ENCODE assay signal across 20 cellular contexts in genomic region chr3:134228035-134228434, GRCh38. TPM values are rescaled to one million over a fixed set of nuclear protein-coding genes. Genes with fewer than 3 reads are reported as not detected.
DNase-seq lines count a peak whose midpoint lies in the region; TF ChIP-seq lines count a peak whose summit lies in the region.
"Had no signal": no experiment of that assay in that cellular context is flagged by ENCODE, and none has a peak within 500 bp of the region (broad histone marks: within the 10 kb centered on the region; RNA-seq: fewer than 3 reads in every experiment).

No MANE protein-coding gene starts in this region.

- H3T11ph ChIP-seq in H9 (ENCODE audit: low read length) = no peak overlapping the region

- no peaks in the 10 kb centered on the region for H3K27me3 Mint-ChIP-seq in H9 (ENCODE audit: low read depth)
- no peaks in the 10 kb centered on the region for H3K27me3 Mint-ChIP-seq in mesothelial cell of epicardium (ENCODE audit: low read depth)
- H3K27me3 Mint-ChIP-seq: CD8-positive, alpha-beta memory T cell had no signal

- H3K4me1 Mint-ChIP-seq in H9 (peaks cover 31 to 45% of the 10 kb centered on the region in 2 experiments), mesothelial cell of epicardium (peaks cover 33% of the 10 kb centered on the region)

- H3K4me3 ChIP-seq in SJSA1 (no peak overlapping the region), mammary epithelial cell (replicated peaks in 1 of 3; ENCODE audit: insufficient read depth in 1 of 3, low read depth in 2 of 3, low read length in 3 of 3) (no peak overlapping the region)
- H3K4me3 ChIP-seq: A549, SK-N-MC had no signal

- H4K91ac ChIP-seq in H9 (ENCODE audit: insufficient read length, low read depth, low read length) = no peak overlapping the region

- H4K5ac ChIP-seq in H9 (ENCODE audit: insufficient read length, low read depth, low read length) = no peak overlapping the region

- TF ChIP-seq CTCF in C4-2B (conservative IDR thresholded peaks at IDR 0.05) (no peak), H9 (conservative IDR thresholded peaks at IDR 0.05) (no peak), mesothelial cell of epicardium (IDR thresholded peaks at IDR 0.05; ENCODE audit: unreplicated experiment) (no peak), mammary epithelial cell (conservative IDR thresholded peaks at IDR 0.05 in 1 of 2, IDR thresholded peaks at IDR 0.05 in 1 of 2; ENCODE audit: extremely low read depth in 1 of 2, insufficient read depth in 1 of 2, low read depth in 1 of 2, low read length in 2 of 2) (no peak)

- CTCF ChIA-PET in mammary epithelial cell (lab: Charles Lee; ENCODE audit: low non-redundant PET) = no interaction called here

- H3K18ac ChIP-seq in H9 (ENCODE audit: insufficient read length, low read depth, low read length) = no peak overlapping the region

- H4K20me1 ChIP-seq in H9 (ENCODE audit: control insufficient read depth, insufficient read depth, insufficient read length) (no peaks in the 10 kb centered on the region), mammary epithelial cell (ENCODE audit: insufficient read depth, low read length) (peaks cover 2% of the 10 kb centered on the region)

- H3K9me3 ChIP-seq in H9 (ENCODE audit: control insufficient read depth, low read depth, low read length) = no peaks in the 10 kb centered on the region
- H3K9me3 ChIP-seq in SJSA1 (replicated peaks) = no peaks in the 10 kb centered on the region
- H3K9me3 ChIP-seq in mammary epithelial cell (replicated peaks; ENCODE audit: insufficient read depth, low read length) = no peaks in the 10 kb centered on the region

- intact Hi-C loops in mammary epithelial cell (cut with micrococcal nuclease) = no loop called here

- in situ Hi-C loops in mammary epithelial cell (cut with MboI; ENCODE audit: low sequenced_read_pairs in 2 of 2) = no loop called here

- H3K14ac ChIP-seq in H9 (ENCODE audit: insufficient read depth, low read length) = no peak overlapping the region

- H2AK5ac ChIP-seq in H9 (ENCODE audit: insufficient read length, low read length) = no peak overlapping the region

- H3K23me2 ChIP-seq in H9 (ENCODE audit: insufficient read length, low read depth, low read length, poor library complexity, severe bottlenecking) = no peaks in the 10 kb centered on the region

- no peak overlapping the region for H2BK15ac ChIP-seq in H9 (ENCODE audit: low read depth, low read length)

- H2AFZ ChIP-seq in H9 (ENCODE audit: low read length) (no peak overlapping the region), mammary epithelial cell (ENCODE audit: low read depth, low read length) (no peak overlapping the region)

- H3K36me3 Mint-ChIP-seq in H9 (ENCODE audit: insufficient read depth in 1 of 3, low read depth in 3 of 3) = no peaks in the 10 kb centered on the region; a peak in 2 of 7 replicates
- peaks cover 7% of the 10 kb centered on the region for H3K36me3 Mint-ChIP-seq in mesothelial cell of epicardium
- H3K36me3 Mint-ChIP-seq: CD8-positive, alpha-beta memory T cell had no signal

- no peak overlapping the region for H2BK20ac ChIP-seq in H9 (ENCODE audit: low read depth, low read length, poor library complexity, severe bottlenecking)

- H3K79me2 ChIP-seq in H9 (ENCODE audit: insufficient read depth, low read length) (peaks cover 29% of the 10 kb centered on the region; the same call in 1 of the 2 replicates), mammary epithelial cell (ENCODE audit: insufficient read depth, low read length) (peaks cover 96% of the 10 kb centered on the region)

- H3K4ac ChIP-seq in H9 (ENCODE audit: low read depth, low read length) = no peak overlapping the region

- no TSS peak for BruUV-seq in mammary epithelial cell (replicated peaks; lab: Mats Ljungman, UMichigan)

- no peak overlapping the region for H2BK120ac ChIP-seq in H9 (ENCODE audit: low read depth, low read length, poor library complexity, severe bottlenecking)

- H3K36me3 ChIP-seq in SJSA1 (no peaks in the 10 kb centered on the region), mammary epithelial cell (ENCODE audit: insufficient read depth, low read length) (no peaks in the 10 kb centered on the region)

- no CpG with 5 or more reads among the region's 6 CpGs for WGBS in H9 (ENCODE audit: extremely low coverage, insufficient read length, low lambda C conversion rate)
- WGBS in mammary epithelial cell (ENCODE audit: low coverage, missing lambda C conversion rate) = 78% methylated on average over 6 of the region's 6 CpGs

- H3K9me3 Mint-ChIP-seq in H9 (no peaks in the 10 kb centered on the region), mesothelial cell of epicardium (peaks cover 8% of the 10 kb centered on the region)
- H3K9me3 Mint-ChIP-seq: CD8-positive, alpha-beta memory T cell had no signal

- H2BK12ac ChIP-seq in H9 (ENCODE audit: insufficient read length, low read depth, low read length) = no peak overlapping the region

- H3K4me2 ChIP-seq in H9 (ENCODE audit: insufficient read depth, insufficient read length, low read length) (no peak overlapping the region), mammary epithelial cell (ENCODE audit: insufficient read depth, low read depth, low read length) (no peak overlapping the region)
- H3K4me2 ChIP-seq: A549 had no signal

- no peak overlapping the region for H3K23ac ChIP-seq in H9 (ENCODE audit: insufficient read length, low read depth, low read length)

- H3K27ac Mint-ChIP-seq in H9 (peak overlapping the region in 2 of 3 experiments; percentile 62 to 87; a peak in 2 of 7 replicates), mesothelial cell of epicardium (peak overlapping the region; percentile 10)

- H2BK5ac ChIP-seq in H9 (ENCODE audit: insufficient read length, low read length) = no peak overlapping the region

- H3K4me1 ChIP-seq in H9 (ENCODE audit: insufficient read depth, low read length) (no peaks in the 10 kb centered on the region; the same call in 1 of the 2 replicates), SJSA1 (replicated peaks) (peaks cover 26% of the 10 kb centered on the region), mammary epithelial cell (ENCODE audit: insufficient read depth, low read length) (peaks cover 29% of the 10 kb centered on the region)

- H4K8ac ChIP-seq in H9 (replicated peaks; ENCODE audit: insufficient read length, low read depth, low read length) = no peak overlapping the region

- DNase-seq in H9 (no peak), SJSA1 (ENCODE audit: low read depth in 1 of 2, low spot score in 2 of 2) (peak; percentile 56 to 72), mesothelial cell of epicardium (ENCODE audit: low spot score in 2 of 2, unreplicated experiment in 2 of 2) (no peak), NCI-H1048 (lab: John Stamatoyannopoulos, UW) (no peak), mammary epithelial cell (no peak)
- no peak for DNase-seq in activated CD8-positive, alpha-beta memory T cell treated with anti-CD3 and anti-CD28 coated beads, Interleukin-2, amount 50 U/mL, for 4 hours
- DNase-seq: C1 segment of cervical spinal cord; CD8-positive, alpha-beta memory T cell; DMS79 treated with DMSO at 0.1 percent for 48 hours; KBM-7; NCI-H1417; NCI-H1694; NCI-H2081; NCI-H2227 treated with DMSO at 0.1 percent for 48 hours; NCI-H526 treated with DMSO at 0.1 percent for 48 hours; SHP77 treated with DMSO at 0.1 percent for 48 hours had no signal

- dilution Hi-C loops in mammary epithelial cell (cut with HindIII; ENCODE audit: low sequenced_read_pairs) = no loop called here

- peaks cover 5% of the 10 kb centered on the region for H3K79me1 ChIP-seq in H9 (ENCODE audit: insufficient read depth, low read depth, low read length, poor library complexity, severe bottlenecking)

- no peak overlapping the region for H3K9ac ChIP-seq in H9 (ENCODE audit: extremely low read depth, insufficient read length, low read length)
- no peak overlapping the region for H3K9ac ChIP-seq in mammary epithelial cell (ENCODE audit: insufficient read depth, low read length)

- no peak overlapping the region for H3K4me3 Mint-ChIP-seq in H9
- H3K4me3 Mint-ChIP-seq in mesothelial cell of epicardium = no peak overlapping the region

- H3K56ac ChIP-seq in H9 (ENCODE audit: insufficient read length, low read depth, low read length) = no peak overlapping the region

- H3K27me3 ChIP-seq in H9 (ENCODE audit: insufficient read depth, low read length) (no peaks in the 10 kb centered on the region), SJSA1 (replicated peaks) (no peaks in the 10 kb centered on the region), mammary epithelial cell (ENCODE audit: insufficient read depth, low read length) (no peaks in the 10 kb centered on the region)

- H3K27ac ChIP-seq in C4-2B = peak overlapping the region; percentile 17; the same call in 1 of the 2 replicates
- H3K27ac ChIP-seq in H9 (ENCODE audit: insufficient read length, low read depth, low read length) = no peak overlapping the region
- H3K27ac ChIP-seq in SJSA1 = no peak overlapping the region
- H3K27ac ChIP-seq in mammary epithelial cell (ENCODE audit: insufficient read depth, low read depth, low read length) = no peak overlapping the region
- H3K27ac ChIP-seq: A549, RWPE1, SK-N-MC had no signal

RNA-seq across cellular contexts. Expression of gene RYK, which starts 22.6 kb away (rescaled TPM):
- total RNA-seq in H9 (2021) = 57.7 and 60.6 TPM in 2 replicates
- total RNA-seq in SJSA1 (2014; rRNA removed; shearing (Covaris generic)) = 41.4 and 68.6 TPM in 2 replicates
- 93.1 to 103 TPM (median 100 TPM) in 3 replicates for total RNA-seq in mesothelial cell of epicardium
- 100 to 1,000 TPM in 1 of 2 donors, 10 to 100 TPM in 1; 76.3 to 171 TPM for total RNA-seq in mammary epithelial cell
- 49.6 TPM for polyA plus RNA-seq in mammary epithelial cell
- polyA minus RNA-seq in mammary epithelial cell = 117 TPM

Comparison
In these comparisons a context has a peak if more than half of its experiments do, and no peak if none do; other contexts are left out.
1. DNase-seq: peak in SJSA1 (2 of 2); none in H9 (single experiment), mesothelial cell of epicardium (0 of 2), NCI-H1048 (single experiment), mammary epithelial cell (single experiment) and activated CD8-positive, alpha-beta memory T cell treated with anti-CD3 and anti-CD28 coated beads, Interleukin-2, amount 50 U/mL, for 4 hours (single experiment).